In the genomic region with DNA sequence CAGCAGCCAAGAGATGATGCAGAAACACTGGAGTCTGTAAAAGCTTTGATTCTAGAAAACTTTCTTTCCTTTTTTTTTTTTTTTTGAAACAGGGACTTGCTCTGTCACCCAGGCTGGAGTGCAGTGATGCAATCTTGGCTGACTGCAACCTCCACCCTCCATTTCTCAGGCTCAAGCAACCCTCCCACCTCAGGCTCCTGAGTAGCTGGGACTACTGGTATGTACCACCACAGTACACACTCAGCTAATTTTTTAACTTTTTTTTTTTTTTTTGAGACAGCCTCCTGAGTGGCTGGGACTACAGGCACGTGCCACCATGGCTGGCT, we compare ENCODE assay signal across 1 cellular context.
TF ChIP-seq lines count a peak whose summit lies in the region.

No MANE protein-coding gene starts in this region.

TF ChIP-seq in GM23338, 12 proteins besides CTCF, POLR2A, EP300 and RAD21 (continued from another document):
- TF ChIP-seq, protein P1, sequence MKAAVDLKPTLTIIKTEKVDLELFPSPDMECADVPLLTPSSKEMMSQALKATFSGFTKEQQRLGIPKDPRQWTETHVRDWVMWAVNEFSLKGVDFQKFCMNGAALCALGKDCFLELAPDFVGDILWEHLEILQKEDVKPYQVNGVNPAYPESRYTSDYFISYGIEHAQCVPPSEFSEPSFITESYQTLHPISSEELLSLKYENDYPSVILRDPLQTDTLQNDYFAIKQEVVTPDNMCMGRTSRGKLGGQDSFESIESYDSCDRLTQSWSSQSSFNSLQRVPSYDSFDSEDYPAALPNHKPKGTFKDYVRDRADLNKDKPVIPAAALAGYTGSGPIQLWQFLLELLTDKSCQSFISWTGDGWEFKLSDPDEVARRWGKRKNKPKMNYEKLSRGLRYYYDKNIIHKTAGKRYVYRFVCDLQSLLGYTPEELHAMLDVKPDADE (IDR thresholded peaks at IDR 0.05) = no peak
- TF ChIP-seq JUNB (IDR thresholded peaks at IDR 0.05; ENCODE audit: unreplicated experiment) (no peak), ZNF331 (CRISPR knock-in tag; IDR thresholded peaks at IDR 0.05; ENCODE audit: low read depth) (no peak), EZH2 (IDR thresholded peaks at IDR 0.05; ENCODE audit: low read depth, unreplicated experiment) (no peak), EZH2phosphoT487 (IDR thresholded peaks at IDR 0.05; ENCODE audit: unreplicated experiment) (no peak), CREB1 (CRISPR knock-in tag; IDR thresholded peaks at IDR 0.05; ENCODE audit: low read depth) (no peak), STAT1 (IDR thresholded peaks at IDR 0.05; ENCODE audit: unreplicated experiment) (no peak), NANOG (IDR thresholded peaks at IDR 0.05; ENCODE audit: borderline replicate concordance) (no peak), POLR2AphosphoS5 (IDR thresholded peaks at IDR 0.05; ENCODE audit: low read depth) (no peak)
- TF ChIP-seq, protein P2, sequence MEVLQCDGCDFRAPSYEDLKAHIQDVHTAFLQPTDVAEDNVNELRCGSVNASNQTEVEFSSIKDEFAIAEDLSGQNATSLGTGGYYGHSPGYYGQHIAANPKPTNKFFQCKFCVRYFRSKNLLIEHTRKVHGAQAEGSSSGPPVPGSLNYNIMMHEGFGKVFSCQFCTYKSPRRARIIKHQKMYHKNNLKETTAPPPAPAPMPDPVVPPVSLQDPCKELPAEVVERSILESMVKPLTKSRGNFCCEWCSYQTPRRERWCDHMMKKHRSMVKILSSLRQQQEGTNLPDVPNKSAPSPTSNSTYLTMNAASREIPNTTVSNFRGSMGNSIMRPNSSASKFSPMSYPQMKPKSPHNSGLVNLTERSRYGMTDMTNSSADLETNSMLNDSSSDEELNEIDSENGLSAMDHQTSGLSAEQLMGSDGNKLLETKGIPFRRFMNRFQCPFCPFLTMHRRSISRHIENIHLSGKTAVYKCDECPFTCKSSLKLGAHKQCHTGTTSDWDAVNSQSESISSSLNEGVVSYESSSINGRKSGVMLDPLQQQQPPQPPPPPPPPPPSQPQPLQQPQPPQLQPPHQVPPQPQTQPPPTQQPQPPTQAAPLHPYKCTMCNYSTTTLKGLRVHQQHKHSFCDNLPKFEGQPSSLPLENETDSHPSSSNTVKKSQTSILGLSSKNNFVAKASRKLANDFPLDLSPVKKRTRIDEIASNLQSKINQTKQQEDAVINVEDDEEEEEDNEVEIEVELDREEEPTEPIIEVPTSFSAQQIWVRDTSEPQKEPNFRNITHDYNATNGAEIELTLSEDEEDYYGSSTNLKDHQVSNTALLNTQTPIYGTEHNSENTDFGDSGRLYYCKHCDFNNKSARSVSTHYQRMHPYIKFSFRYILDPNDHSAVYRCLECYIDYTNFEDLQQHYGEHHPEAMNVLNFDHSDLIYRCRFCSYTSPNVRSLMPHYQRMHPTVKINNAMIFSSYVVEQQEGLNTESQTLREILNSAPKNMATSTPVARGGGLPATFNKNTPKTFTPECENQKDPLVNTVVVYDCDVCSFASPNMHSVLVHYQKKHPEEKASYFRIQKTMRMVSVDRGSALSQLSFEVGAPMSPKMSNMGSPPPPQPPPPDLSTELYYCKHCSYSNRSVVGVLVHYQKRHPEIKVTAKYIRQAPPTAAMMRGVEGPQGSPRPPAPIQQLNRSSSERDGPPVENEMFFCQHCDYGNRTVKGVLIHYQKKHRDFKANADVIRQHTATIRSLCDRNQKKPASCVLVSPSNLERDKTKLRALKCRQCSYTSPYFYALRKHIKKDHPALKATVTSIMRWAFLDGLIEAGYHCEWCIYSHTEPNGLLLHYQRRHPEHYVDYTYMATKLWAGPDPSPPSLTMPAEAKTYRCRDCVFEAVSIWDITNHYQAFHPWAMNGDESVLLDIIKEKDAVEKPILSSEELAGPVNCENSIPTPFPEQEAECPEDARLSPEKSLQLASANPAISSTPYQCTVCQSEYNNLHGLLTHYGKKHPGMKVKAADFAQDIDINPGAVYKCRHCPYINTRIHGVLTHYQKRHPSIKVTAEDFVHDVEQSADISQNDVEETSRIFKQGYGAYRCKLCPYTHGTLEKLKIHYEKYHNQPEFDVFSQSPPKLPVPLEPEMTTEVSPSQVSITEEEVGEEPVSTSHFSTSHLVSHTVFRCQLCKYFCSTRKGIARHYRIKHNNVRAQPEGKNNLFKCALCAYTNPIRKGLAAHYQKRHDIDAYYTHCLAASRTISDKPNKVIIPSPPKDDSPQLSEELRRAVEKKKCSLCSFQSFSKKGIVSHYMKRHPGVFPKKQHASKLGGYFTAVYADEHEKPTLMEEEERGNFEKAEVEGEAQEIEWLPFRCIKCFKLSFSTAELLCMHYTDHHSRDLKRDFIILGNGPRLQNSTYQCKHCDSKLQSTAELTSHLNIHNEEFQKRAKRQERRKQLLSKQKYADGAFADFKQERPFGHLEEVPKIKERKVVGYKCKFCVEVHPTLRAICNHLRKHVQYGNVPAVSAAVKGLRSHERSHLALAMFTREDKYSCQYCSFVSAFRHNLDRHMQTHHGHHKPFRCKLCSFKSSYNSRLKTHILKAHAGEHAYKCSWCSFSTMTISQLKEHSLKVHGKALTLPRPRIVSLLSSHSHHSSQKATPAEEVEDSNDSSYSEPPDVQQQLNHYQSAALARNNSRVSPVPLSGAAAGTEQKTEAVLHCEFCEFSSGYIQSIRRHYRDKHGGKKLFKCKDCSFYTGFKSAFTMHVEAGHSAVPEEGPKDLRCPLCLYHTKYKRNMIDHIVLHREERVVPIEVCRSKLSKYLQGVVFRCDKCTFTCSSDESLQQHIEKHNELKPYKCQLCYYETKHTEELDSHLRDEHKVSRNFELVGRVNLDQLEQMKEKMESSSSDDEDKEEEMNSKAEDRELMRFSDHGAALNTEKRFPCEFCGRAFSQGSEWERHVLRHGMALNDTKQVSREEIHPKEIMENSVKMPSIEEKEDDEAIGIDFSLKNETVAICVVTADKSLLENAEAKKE (CRISPR knock-in tag; IDR thresholded peaks at IDR 0.05) = no peak
